22 cellular contexts compared by ENCODE assay signal in the genomic region with DNA sequence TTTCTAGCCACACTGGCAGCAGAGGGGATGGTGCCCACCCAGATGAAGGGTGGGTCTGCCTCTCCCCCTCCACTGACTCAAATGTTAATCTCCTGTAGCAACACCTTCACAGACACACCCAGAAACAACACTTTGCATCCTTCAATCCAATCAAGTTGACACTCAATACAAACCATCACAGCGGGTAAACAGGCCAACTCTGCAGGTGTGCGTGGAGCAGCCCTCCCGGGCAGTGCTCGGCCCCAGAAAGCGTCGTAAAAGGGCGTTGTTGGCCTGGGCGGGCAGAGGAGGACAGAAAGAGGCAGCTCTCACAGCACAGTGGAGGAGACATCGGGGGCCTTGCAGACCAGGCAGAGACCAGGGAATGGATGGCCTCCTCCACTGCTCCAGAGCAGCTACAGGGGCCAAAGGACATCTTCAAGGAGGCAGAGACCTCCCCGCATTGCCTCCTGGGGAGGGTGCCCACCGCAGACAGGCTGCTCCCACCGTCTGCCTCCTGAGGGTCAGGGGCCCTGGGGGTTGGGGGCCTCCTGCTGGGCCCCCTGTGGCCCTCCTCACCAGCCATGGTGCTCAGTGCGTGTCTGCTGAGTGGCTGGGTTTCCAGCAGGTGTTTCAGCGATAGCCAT. TPM values are rescaled to one million over a fixed set of nuclear protein-coding genes. Genes with fewer than 3 reads are reported as not detected.
DNase-seq lines count a peak whose midpoint lies in the region; TF ChIP-seq lines count a peak whose summit lies in the region.
"Had no signal": no experiment of that assay in that cellular context is flagged by ENCODE, and none has a peak within 500 bp of the region (broad histone marks: within the 10 kb centered on the region; RNA-seq: fewer than 3 reads in every experiment).

No MANE protein-coding gene starts in this region.

- H3K4me2 ChIP-seq in osteoblast (ENCODE audit: insufficient read depth, low read length), result no peak overlapping the region

- no peaks in the 10 kb centered on the region for H3K36me3 Mint-ChIP-seq in endodermal cell (ENCODE audit: low read depth)
- H3K36me3 Mint-ChIP-seq: CD4-positive, CD25-positive, alpha-beta regulatory T cell had no signal

- H3K4me1 Mint-ChIP-seq in endodermal cell, result peaks cover 52% of the 10 kb centered on the region
- H3K4me1 Mint-ChIP-seq: CD4-positive, CD25-positive, alpha-beta regulatory T cell had no signal

- H3K9me3 Mint-ChIP-seq in endodermal cell, result no peaks in the 10 kb centered on the region

- H3K4me1 ChIP-seq in HEK293 (ENCODE audit: control insufficient read depth, insufficient read depth, low read length), result no peaks in the 10 kb centered on the region
- peaks cover 18% of the 10 kb centered on the region for H3K4me1 ChIP-seq in endodermal cell (ENCODE audit: control insufficient read depth, insufficient read depth, low read length)
- no peaks in the 10 kb centered on the region for H3K4me1 ChIP-seq in osteoblast (ENCODE audit: insufficient read depth, low read length)
- H3K4me1 ChIP-seq in SJCRH30, result peaks cover 9% of the 10 kb centered on the region

- peaks cover 15% of the 10 kb centered on the region for H3K27me3 Mint-ChIP-seq in endodermal cell (ENCODE audit: insufficient read depth)

- H3K27ac Mint-ChIP-seq in endodermal cell, result peak overlapping the region; percentile 12
- H3K27ac Mint-ChIP-seq: CD4-positive, CD25-positive, alpha-beta regulatory T cell had no signal

- peaks cover 7% of the 10 kb centered on the region for H3K27me3 ChIP-seq in endodermal cell (ENCODE audit: control insufficient read depth, insufficient read depth, low read length, poor library complexity, severe bottlenecking)
- peaks cover 33% of the 10 kb centered on the region for H3K27me3 ChIP-seq in osteoblast (ENCODE audit: insufficient read depth, low read length)
- no peaks in the 10 kb centered on the region for H3K27me3 ChIP-seq in SJCRH30
- H3K27me3 ChIP-seq: BE2C had no signal

- in situ Hi-C loops in GM13976 (cut with MboI; ENCODE audit: low sequenced_read_pairs, unreplicated experiment), result no loop called here

- H3K4me3 ChIP-seq in HEK293 (ENCODE audit: low read depth, low read length), result no peak overlapping the region
- no peak overlapping the region for H3K4me3 ChIP-seq in endodermal cell (ENCODE audit: low read length)
- no peak overlapping the region for H3K4me3 ChIP-seq in osteoblast (ENCODE audit: insufficient read depth, low read length)
- no peak overlapping the region for H3K4me3 ChIP-seq in SJCRH30
- H3K4me3 ChIP-seq: SK-N-MC had no signal

- TF ChIP-seq CTCF in HEK293 (tag by site-specific recombination; IDR thresholded peaks at IDR 0.05) (no peak), endodermal cell (conservative IDR thresholded peaks at IDR 0.05) (no peak), osteoblast (IDR thresholded peaks at IDR 0.05; ENCODE audit: extremely low read depth, low read depth, low read length) (no peak), GM13976 (IDR thresholded peaks at IDR 0.05; ENCODE audit: borderline replicate concordance, control extremely low read depth, extremely low read depth, insufficient read depth, missing control alignments) (no peak)

- H3K36me3 ChIP-seq in HEK293 (ENCODE audit: control insufficient read depth in 2 of 2, insufficient read depth in 1 of 2, low read length in 2 of 2) (no peaks in the 10 kb centered on the region), endodermal cell (ENCODE audit: control insufficient read depth, insufficient read depth, low read length) (no peaks in the 10 kb centered on the region), osteoblast (ENCODE audit: insufficient read depth, low read length) (no peaks in the 10 kb centered on the region), SJCRH30 (no peaks in the 10 kb centered on the region)
- H3K36me3 ChIP-seq: BE2C had no signal

- H3K27ac ChIP-seq in HEK293 (ENCODE audit: extremely low read depth, low read depth, low read length), result no peak overlapping the region
- no peak overlapping the region for H3K27ac ChIP-seq in endodermal cell (ENCODE audit: low read depth, low read length)
- H3K27ac ChIP-seq in osteoblast (ENCODE audit: low read depth, low read length), result no peak overlapping the region
- H3K27ac ChIP-seq in SJCRH30, result no peak overlapping the region
- H3K27ac ChIP-seq: RWPE1, SK-N-MC had no signal

- H4K20me1 ChIP-seq in osteoblast (ENCODE audit: insufficient read depth, low read length), result no peaks in the 10 kb centered on the region

- DNase-seq in NCI-H146 (lab: John Stamatoyannopoulos, UW) (peak; percentile 56), NCI-H146 treated with DMSO at 0.1 percent for 48 hours (lab: John Stamatoyannopoulos, UW; ENCODE audit: unreplicated experiment) (no peak), endodermal cell (peak; percentile 71), osteoblast (ENCODE audit: insufficient read length, low spot score, missing footprints) (peak; percentile 41), SJCRH30 (no peak), GM13976 (ENCODE audit: low spot score) (no peak), SIG-M5 (lab: John Stamatoyannopoulos, UW) (no peak)
- DNase-seq: 8988T; ACHN; BE2C; CD4-positive, CD25-positive, alpha-beta regulatory T cell; Karpas-422; NCI-H1092; NCI-H1436 treated with DMSO at 0.1 percent for 48 hours; NCI-H2029 treated with DMSO at 0.1 percent for 48 hours; NCI-H2171; NCI-H226; NCI-H524; SHP77 had no signal

- H3K9ac ChIP-seq in endodermal cell (ENCODE audit: extremely low read depth, low read length, poor library complexity, severe bottlenecking), result no peak overlapping the region

- peak overlapping the region; percentile 12 for H3K4me3 Mint-ChIP-seq in endodermal cell
- H3K4me3 Mint-ChIP-seq: CD4-positive, CD25-positive, alpha-beta regulatory T cell had no signal

- POLR2A ChIA-PET in HEK293 (lab: Yijun Ruan, JAX), result no interaction called here

- H3K9me3 ChIP-seq in HEK293 (ENCODE audit: control insufficient read depth, insufficient read depth, low read depth, low read length) (no peaks in the 10 kb centered on the region), endodermal cell (ENCODE audit: control insufficient read depth, low read length) (no peaks in the 10 kb centered on the region), osteoblast (ENCODE audit: low read depth, low read length) (no peaks in the 10 kb centered on the region), SJCRH30 (replicated peaks) (no peaks in the 10 kb centered on the region)
- H3K9me3 ChIP-seq: BE2C had no signal

- no peak overlapping the region for H2AFZ ChIP-seq in osteoblast (ENCODE audit: low read length)

- no peaks in the 10 kb centered on the region for H3K79me2 ChIP-seq in osteoblast (ENCODE audit: insufficient read depth, low read length)

- CTCF ChIA-PET in HEK293 (lab: Yijun Ruan, JAX), result interaction anchor here (0.5 kb wide), 1 partner anchor 11 kb away, joined by 4 read pairs; no protein-coding TSS in a partner anchor

- 60 to 76% methylated on average over 7 to 14 of the region's 14 CpGs for WGBS in endodermal cell (ENCODE audit: insufficient coverage in 1 of 2, insufficient read length in 1 of 2), 2 experiments

TF ChIP-seq in HEK293, 187 proteins besides CTCF, POLR2A, EP300 and RAD21:
- TF ChIP-seq ZNF514 (tag by site-specific recombination; IDR thresholded peaks at IDR 0.05), result no peak
- peak; percentile 24; the same call in 1 of the 2 replicates for TF ChIP-seq GLIS2 (tag by site-specific recombination; IDR thresholded peaks at IDR 0.05)
- TF ChIP-seq ZSCAN30 (tag by site-specific recombination; IDR thresholded peaks at IDR 0.05), result no peak
- TF ChIP-seq ZNF302 (tag by site-specific recombination; IDR thresholded peaks at IDR 0.05; ENCODE audit: low read depth), result no peak
- TF ChIP-seq, protein P1, sequence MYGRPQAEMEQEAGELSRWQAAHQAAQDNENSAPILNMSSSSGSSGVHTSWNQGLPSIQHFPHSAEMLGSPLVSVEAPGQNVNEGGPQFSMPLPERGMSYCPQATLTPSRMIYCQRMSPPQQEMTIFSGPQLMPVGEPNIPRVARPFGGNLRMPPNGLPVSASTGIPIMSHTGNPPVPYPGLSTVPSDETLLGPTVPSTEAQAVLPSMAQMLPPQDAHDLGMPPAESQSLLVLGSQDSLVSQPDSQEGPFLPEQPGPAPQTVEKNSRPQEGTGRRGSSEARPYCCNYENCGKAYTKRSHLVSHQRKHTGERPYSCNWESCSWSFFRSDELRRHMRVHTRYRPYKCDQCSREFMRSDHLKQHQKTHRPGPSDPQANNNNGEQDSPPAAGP (tag by site-specific recombination; IDR thresholded peaks at IDR 0.05), result peak; percentile 98
- no peak for TF ChIP-seq ZFHX2 (tag by site-specific recombination; conservative IDR thresholded peaks at IDR 0.05)
- TF ChIP-seq KLF10 (tag by site-specific recombination; IDR thresholded peaks at IDR 0.05), result no peak
- TF ChIP-seq ZNF621 (tag by site-specific recombination; IDR thresholded peaks at IDR 0.05), result no peak
- no peak for TF ChIP-seq ZNF423 (tag by site-specific recombination; IDR thresholded peaks at IDR 0.05)
- no peak for TF ChIP-seq GFI1B (tag by site-specific recombination; IDR thresholded peaks at IDR 0.05)
- peak; percentile 93 for TF ChIP-seq ZIC2 (tag by site-specific recombination; IDR thresholded peaks at IDR 0.05)
- TF ChIP-seq ZNF596 (tag by site-specific recombination; IDR thresholded peaks at IDR 0.05), result no peak
- peak; percentile 93 for TF ChIP-seq GLIS1 (tag by site-specific recombination; IDR thresholded peaks at IDR 0.05)
- peak; percentile 45; the same call in 1 of the 2 replicates for TF ChIP-seq KLF1 (tag by site-specific recombination; IDR thresholded peaks at IDR 0.05)
- TF ChIP-seq ZNF48 (tag by site-specific recombination; IDR thresholded peaks at IDR 0.05), result no peak
TF ChIP-seq in HEK293: peak in this region for 5.

RNA-seq across cellular contexts. Expression of gene FADD, which starts 56.1 kb away (rescaled TPM):
- total RNA-seq in endodermal cell (10 to 100 TPM; 50.6 to 53.1 TPM), osteoblast (52.2 and 53.2 TPM in 2 replicates)
- polyA plus RNA-seq in endodermal cell (2013, experiment 1 of 2), result 24.4 TPM
- 22.4 TPM for polyA plus RNA-seq in endodermal cell (2013, experiment 2 of 2)
- 17.7 and 17.9 TPM in 2 replicates for total RNA-seq in SJCRH30 (2014; rRNA removed; shearing (Covaris generic))

Comparison
In these comparisons a context has a peak if more than half of its experiments do, and no peak if none do; other contexts are left out.
1. DNase-seq: peak in NCI-H146 (single experiment), endodermal cell (single experiment) and osteoblast (single experiment); none in NCI-H146 treated with DMSO at 0.1 percent for 48 hours (single experiment), SJCRH30 (0 of 2), GM13976 (single experiment) and SIG-M5 (single experiment).